In genomic region chr13:111390522-111391270, GRCh38 we compare ENCODE assay signal across 1 cellular context.
TF ChIP-seq lines count a peak whose summit lies in the region.

No MANE protein-coding gene starts in this region.

TF ChIP-seq in H1, 55 proteins besides CTCF, POLR2A, EP300 and RAD21:
- TF ChIP-seq RXRA (IDR thresholded peaks at IDR 0.05; ENCODE audit: insufficient read depth, low read depth, low read length): no peak
- TF ChIP-seq SP1 (IDR thresholded peaks at IDR 0.05; ENCODE audit: low read depth, low read length): no peak
- no peak for TF ChIP-seq CBX5 (IDR thresholded peaks at IDR 0.05; ENCODE audit: low read depth, low read length)
- TF ChIP-seq CHD1 (IDR thresholded peaks at IDR 0.05; ENCODE audit: low read depth, low read length): no peak
- no peak for TF ChIP-seq JUN (IDR thresholded peaks at IDR 0.05; ENCODE audit: low read depth, low read length)
- no peak for TF ChIP-seq SIN3A (conservative IDR thresholded peaks at IDR 0.05 in 1 of 2, IDR thresholded peaks at IDR 0.05 in 1 of 2; ENCODE audit: low read depth in 1 of 2, low read length in 2 of 2)
- TF ChIP-seq SRF (IDR thresholded peaks at IDR 0.05; ENCODE audit: low read depth, low read length): no peak
- TF ChIP-seq TAF7 (optimal IDR thresholded peaks at IDR 0.05; ENCODE audit: borderline replicate concordance, low read depth, low read length): no peak
- TF ChIP-seq HDAC6 (IDR thresholded peaks at IDR 0.05; ENCODE audit: low read depth, low read length): no peak
- no peak for TF ChIP-seq ATF2 (IDR thresholded peaks at IDR 0.05; ENCODE audit: low read length)
- no peak for TF ChIP-seq KDM5A (IDR thresholded peaks at IDR 0.05; ENCODE audit: low read length)
- no peak for TF ChIP-seq TCF12 (IDR thresholded peaks at IDR 0.05; ENCODE audit: low read depth, low read length)
- TF ChIP-seq TAF1 (IDR thresholded peaks at IDR 0.05; ENCODE audit: low read depth, low read length): no peak
- no peak for TF ChIP-seq POLR2AphosphoS5 (IDR thresholded peaks at IDR 0.05; ENCODE audit: low read depth, low read length)
